ENCODE assay signal across 1 cellular context in the genomic region with DNA sequence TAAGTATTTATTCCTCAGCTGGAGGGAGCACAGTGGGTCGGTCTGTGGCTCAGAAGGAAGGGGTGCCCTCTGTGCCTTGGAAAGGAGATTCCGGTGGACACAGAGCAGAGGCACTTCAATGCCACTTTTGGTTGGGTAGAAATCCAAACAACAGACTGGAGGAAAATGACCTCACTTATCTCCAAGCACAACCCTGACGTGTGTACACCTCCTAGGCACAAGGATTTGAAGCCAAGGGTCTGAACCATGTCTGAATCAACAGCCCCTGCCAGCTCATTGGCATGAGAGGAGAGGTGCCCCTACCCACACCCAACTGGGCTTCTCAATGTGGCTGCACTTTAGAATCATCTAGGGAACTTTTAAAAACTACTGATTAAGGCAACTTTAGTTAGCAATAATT.
TF ChIP-seq lines count a peak whose summit lies in the region.

No MANE protein-coding gene starts in this region.

TF ChIP-seq in GM23338, 12 proteins besides CTCF, POLR2A, EP300 and RAD21 (continued from another document):
- TF ChIP-seq, protein P1, sequence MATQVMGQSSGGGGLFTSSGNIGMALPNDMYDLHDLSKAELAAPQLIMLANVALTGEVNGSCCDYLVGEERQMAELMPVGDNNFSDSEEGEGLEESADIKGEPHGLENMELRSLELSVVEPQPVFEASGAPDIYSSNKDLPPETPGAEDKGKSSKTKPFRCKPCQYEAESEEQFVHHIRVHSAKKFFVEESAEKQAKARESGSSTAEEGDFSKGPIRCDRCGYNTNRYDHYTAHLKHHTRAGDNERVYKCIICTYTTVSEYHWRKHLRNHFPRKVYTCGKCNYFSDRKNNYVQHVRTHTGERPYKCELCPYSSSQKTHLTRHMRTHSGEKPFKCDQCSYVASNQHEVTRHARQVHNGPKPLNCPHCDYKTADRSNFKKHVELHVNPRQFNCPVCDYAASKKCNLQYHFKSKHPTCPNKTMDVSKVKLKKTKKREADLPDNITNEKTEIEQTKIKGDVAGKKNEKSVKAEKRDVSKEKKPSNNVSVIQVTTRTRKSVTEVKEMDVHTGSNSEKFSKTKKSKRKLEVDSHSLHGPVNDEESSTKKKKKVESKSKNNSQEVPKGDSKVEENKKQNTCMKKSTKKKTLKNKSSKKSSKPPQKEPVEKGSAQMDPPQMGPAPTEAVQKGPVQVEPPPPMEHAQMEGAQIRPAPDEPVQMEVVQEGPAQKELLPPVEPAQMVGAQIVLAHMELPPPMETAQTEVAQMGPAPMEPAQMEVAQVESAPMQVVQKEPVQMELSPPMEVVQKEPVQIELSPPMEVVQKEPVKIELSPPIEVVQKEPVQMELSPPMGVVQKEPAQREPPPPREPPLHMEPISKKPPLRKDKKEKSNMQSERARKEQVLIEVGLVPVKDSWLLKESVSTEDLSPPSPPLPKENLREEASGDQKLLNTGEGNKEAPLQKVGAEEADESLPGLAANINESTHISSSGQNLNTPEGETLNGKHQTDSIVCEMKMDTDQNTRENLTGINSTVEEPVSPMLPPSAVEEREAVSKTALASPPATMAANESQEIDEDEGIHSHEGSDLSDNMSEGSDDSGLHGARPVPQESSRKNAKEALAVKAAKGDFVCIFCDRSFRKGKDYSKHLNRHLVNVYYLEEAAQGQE (IDR thresholded peaks at IDR 0.05; ENCODE audit: unreplicated experiment): no peak
- TF ChIP-seq ETS1 (IDR thresholded peaks at IDR 0.05): no peak
